ENCODE assay signal across 8 cellular contexts in the genomic region with DNA sequence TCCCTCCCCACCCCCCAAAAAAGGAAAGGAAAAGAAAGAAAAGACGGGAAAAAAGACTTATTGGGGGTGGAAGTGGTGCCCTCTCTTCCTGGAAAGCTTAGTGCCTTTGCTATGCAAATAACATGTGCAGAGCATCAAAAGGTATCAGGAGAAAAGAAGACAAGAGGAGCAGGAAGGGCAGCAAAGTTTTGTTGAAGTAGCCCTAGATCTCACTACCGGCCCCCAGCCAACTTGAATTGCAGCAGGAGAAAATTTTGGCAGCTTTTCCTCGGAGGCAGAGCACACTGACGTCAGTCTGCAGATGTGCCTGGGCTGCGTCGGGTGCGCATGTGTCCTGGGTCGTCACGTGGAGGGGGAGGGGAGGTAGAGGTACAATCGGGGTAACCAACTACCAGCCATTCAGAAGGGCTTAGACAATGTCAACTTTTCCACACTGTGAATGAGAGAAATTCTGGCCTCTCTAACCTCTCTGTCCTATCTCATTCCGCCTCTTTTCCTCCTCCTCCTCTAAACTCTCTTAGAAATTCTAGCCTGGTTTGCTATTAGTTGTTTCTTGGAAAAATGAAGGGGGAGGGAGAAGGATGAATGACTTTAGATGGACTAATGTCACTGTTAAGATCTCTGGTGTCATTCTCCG. TPM values are rescaled to one million over a fixed set of nuclear protein-coding genes. Genes with fewer than 3 reads are reported as not detected.
DNase-seq lines count a peak whose midpoint lies in the region; ATAC-seq and TF ChIP-seq lines count a peak whose summit lies in the region.

A gene with protein sequence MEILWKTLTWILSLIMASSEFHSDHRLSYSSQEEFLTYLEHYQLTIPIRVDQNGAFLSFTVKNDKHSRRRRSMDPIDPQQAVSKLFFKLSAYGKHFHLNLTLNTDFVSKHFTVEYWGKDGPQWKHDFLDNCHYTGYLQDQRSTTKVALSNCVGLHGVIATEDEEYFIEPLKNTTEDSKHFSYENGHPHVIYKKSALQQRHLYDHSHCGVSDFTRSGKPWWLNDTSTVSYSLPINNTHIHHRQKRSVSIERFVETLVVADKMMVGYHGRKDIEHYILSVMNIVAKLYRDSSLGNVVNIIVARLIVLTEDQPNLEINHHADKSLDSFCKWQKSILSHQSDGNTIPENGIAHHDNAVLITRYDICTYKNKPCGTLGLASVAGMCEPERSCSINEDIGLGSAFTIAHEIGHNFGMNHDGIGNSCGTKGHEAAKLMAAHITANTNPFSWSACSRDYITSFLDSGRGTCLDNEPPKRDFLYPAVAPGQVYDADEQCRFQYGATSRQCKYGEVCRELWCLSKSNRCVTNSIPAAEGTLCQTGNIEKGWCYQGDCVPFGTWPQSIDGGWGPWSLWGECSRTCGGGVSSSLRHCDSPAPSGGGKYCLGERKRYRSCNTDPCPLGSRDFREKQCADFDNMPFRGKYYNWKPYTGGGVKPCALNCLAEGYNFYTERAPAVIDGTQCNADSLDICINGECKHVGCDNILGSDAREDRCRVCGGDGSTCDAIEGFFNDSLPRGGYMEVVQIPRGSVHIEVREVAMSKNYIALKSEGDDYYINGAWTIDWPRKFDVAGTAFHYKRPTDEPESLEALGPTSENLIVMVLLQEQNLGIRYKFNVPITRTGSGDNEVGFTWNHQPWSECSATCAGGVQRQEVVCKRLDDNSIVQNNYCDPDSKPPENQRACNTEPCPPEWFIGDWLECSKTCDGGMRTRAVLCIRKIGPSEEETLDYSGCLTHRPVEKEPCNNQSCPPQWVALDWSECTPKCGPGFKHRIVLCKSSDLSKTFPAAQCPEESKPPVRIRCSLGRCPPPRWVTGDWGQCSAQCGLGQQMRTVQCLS (N-terminal part only) (minus strand): TSS at position 286 of the 637 bp plus-strand sequence. CDS start 8,247 bp downstream, outside the sequence.

- H3K9me3 ChIP-seq in CD4-positive, alpha-beta T cell (ENCODE audit: control insufficient read depth, low read length) = no peaks in the 10 kb centered on the region
- H3K9me3 ChIP-seq in OCI-LY3 (ENCODE audit: insufficient read depth, low read length) (no peaks in the 10 kb centered on the region), mononuclear cell (ENCODE audit: low read depth, low read length) (no peaks in the 10 kb centered on the region)

- H3K27me3 ChIP-seq in CD4-positive, alpha-beta T cell (ENCODE audit: control insufficient read depth, insufficient read depth, low read length) = peaks cover 7% of the 10 kb centered on the region
- H3K27me3 ChIP-seq in OCI-LY3 (ENCODE audit: low read depth, low read length) = no peaks in the 10 kb centered on the region
- H3K27me3 ChIP-seq in mononuclear cell (ENCODE audit: insufficient read depth, low read length) = peaks cover 18% of the 10 kb centered on the region

- POLR2A ChIA-PET in CD4-positive, alpha-beta T cell (lab: Charles Lee) = interaction anchor here (0.6 to 4.5 kb wide), 7 partner anchors 10 to 713 kb away, joined by 3 to 39 read pairs (median 5); partner anchors contain the start of genes CENPK, CWC27, PPWD1 and SREK1IP1

- H3K9me3 Mint-ChIP-seq in CD4-positive, alpha-beta T cell = no peaks in the 10 kb centered on the region

- H3K4me1 ChIP-seq in OCI-LY3 (ENCODE audit: low read length) (peaks cover 14% of the 10 kb centered on the region), mononuclear cell (ENCODE audit: insufficient read depth, low read length) (peaks cover 16% of the 10 kb centered on the region)

- intact Hi-C loops in CD4-positive, alpha-beta T cell (cut with DNase I, micrococcal nuclease) = loop anchor here (2.0 to 10.0 kb wide), 10 partner anchors 81 to 1254 kb away; partner anchors contain the start of genes CENPK (in 2 of the 2) and PPWD1 (in 2 of the 2)

- no peaks in the 10 kb centered on the region for H3K27me3 Mint-ChIP-seq in CD4-positive, alpha-beta T cell

- peak within 1 kb of the TSS; percentile 66 for H3K9ac ChIP-seq in OCI-LY3 (ENCODE audit: low read length)

- H3K36me3 ChIP-seq in OCI-LY3 (replicated peaks; ENCODE audit: low read depth, low read length) = no peaks in the 10 kb centered on the region

- H3K4me3 Mint-ChIP-seq in CD4-positive, alpha-beta T cell = peak within 1 kb of the TSS; percentile 94

- H3K27ac ChIP-seq in CD4-positive, alpha-beta T cell (ENCODE audit: low read depth, low read length) = no peak within 1 kb of the TSS
- H3K27ac ChIP-seq in OCI-LY3 (ENCODE audit: low read length) (peak within 1 kb of the TSS; percentile 5; the same call in 1 of the 2 replicates), epithelial cell of prostate (peak within 1 kb of the TSS; percentile 65)

- peak within 1 kb of the TSS; percentile 93 for H3K4me2 ChIP-seq in OCI-LY3 (ENCODE audit: low read length)

- H3K27ac Mint-ChIP-seq in CD4-positive, alpha-beta T cell = peak within 1 kb of the TSS; percentile 80

- H3K36me3 Mint-ChIP-seq in CD4-positive, alpha-beta T cell (ENCODE audit: low read depth) = peaks cover 13% of the 10 kb centered on the region

- peak within 1 kb of the TSS; percentile 99 for H2AFZ ChIP-seq in OCI-LY3 (ENCODE audit: low read depth, low read length)

- H3K4me3 ChIP-seq in OCI-LY3 (ENCODE audit: low read length) (peak within 1 kb of the TSS; percentile 88), mononuclear cell (ENCODE audit: low read length) (peak within 1 kb of the TSS; percentile 79)

- TF ChIP-seq CTCF in CD4-positive, alpha-beta T cell (IDR thresholded peaks at IDR 0.05) = no peak
- TF ChIP-seq CTCF in OCI-LY3 (IDR thresholded peaks at IDR 0.05; ENCODE audit: low read depth, low read length) = no peak

- H3K79me2 ChIP-seq in OCI-LY3 (ENCODE audit: low read length) = no peaks in the 10 kb centered on the region

- CTCF ChIA-PET in CD4-positive, alpha-beta T cell (lab: Charles Lee) = interaction anchor here (1.3 kb wide), 1 partner anchor 521 kb away, joined by 4 read pairs; no protein-coding TSS in a partner anchor

- H3K4me1 Mint-ChIP-seq in CD4-positive, alpha-beta T cell (ENCODE audit: low read depth) = peaks cover 14% of the 10 kb centered on the region

- no peaks in the 10 kb centered on the region for H4K20me1 ChIP-seq in OCI-LY3 (ENCODE audit: insufficient read depth, low read length)

- peak; percentile 46 to 77 (median 66) for DNase-seq in CD4-positive, alpha-beta T cell
- DNase-seq in activated T-cell treated with anti-CD3 and anti-CD28 coated beads for 4 hours = peak; percentile 71
- peak; percentile 46 for DNase-seq in epithelial cell of prostate (ENCODE audit: low read depth, low spot score)
- peak; percentile 59 to 71 for DNase-seq in stimulated activated CD8-positive, alpha-beta memory T cell treated with anti-CD3 and anti-CD28 coated beads, Interleukin-2, amount 100 ng/mL, for 48 hours (ENCODE audit: low read depth in 2 of 2)

- peak; percentile 87 for ATAC-seq in CD4-positive, alpha-beta T cell (ENCODE audit: poor library complexity)
- peak; percentile 76 for ATAC-seq in GM19351 (IDR thresholded peaks at IDR 0.05; ENCODE audit: unreplicated experiment)
- ATAC-seq in HG03521 (IDR thresholded peaks at IDR 0.05; ENCODE audit: unreplicated experiment) = peak; percentile 82

RNA-seq across cellular contexts. Expression of the gene that starts here (rescaled TPM):
- 1 to 10 TPM; 2.0 to 2.6 TPM for total RNA-seq in CD4-positive, alpha-beta T cell
- total RNA-seq in mononuclear cell = 4.9 TPM
